18 cellular contexts compared by ENCODE assay signal in genomic region chr20:50317644-50318043, GRCh38.
DNase-seq lines count a peak whose midpoint lies in the region; ATAC-seq and TF ChIP-seq lines count a peak whose summit lies in the region.
"Had no signal": no experiment of that assay in that cellular context is flagged by ENCODE, and none has a peak within 500 bp of the region (broad histone marks: within the 10 kb centered on the region; RNA-seq: fewer than 3 reads in every experiment).

No MANE protein-coding gene starts in this region.

- H3K9me3 ChIP-seq in endodermal cell (ENCODE audit: control insufficient read depth, low read length): no peaks in the 10 kb centered on the region
- no peaks in the 10 kb centered on the region for H3K9me3 ChIP-seq in upper lobe of right lung
- H3K9me3 ChIP-seq: adrenal gland, tibial artery had no signal

- H3K4me1 ChIP-seq in endodermal cell (ENCODE audit: control insufficient read depth, insufficient read depth, low read length): no peaks in the 10 kb centered on the region
- H3K4me1 ChIP-seq in upper lobe of right lung: peaks cover 40% of the 10 kb centered on the region
- H3K4me1 ChIP-seq: parathyroid adenoma had no signal

- H3K9me3 Mint-ChIP-seq in endodermal cell: no peaks in the 10 kb centered on the region
- H3K9me3 Mint-ChIP-seq: central memory CD8-positive, alpha-beta T cell; T-cell had no signal

- no peaks in the 10 kb centered on the region for H3K27me3 ChIP-seq in endodermal cell (ENCODE audit: control insufficient read depth, insufficient read depth, low read length, poor library complexity, severe bottlenecking)
- no peaks in the 10 kb centered on the region for H3K27me3 ChIP-seq in upper lobe of right lung
- H3K27me3 ChIP-seq: adrenal gland, tibial artery had no signal

- H3K4me3 ChIP-seq in endodermal cell (ENCODE audit: low read length): no peak overlapping the region
- H3K4me3 ChIP-seq in upper lobe of right lung: no peak overlapping the region
- H3K4me3 ChIP-seq: A549, adrenal gland, smooth muscle cell, tibial artery had no signal

- H3K36me3 Mint-ChIP-seq in endodermal cell (ENCODE audit: low read depth): no peaks in the 10 kb centered on the region
- H3K36me3 Mint-ChIP-seq: T-cell had no signal

- H3K4me1 Mint-ChIP-seq in endodermal cell: peaks cover 16% of the 10 kb centered on the region
- H3K4me1 Mint-ChIP-seq: central memory CD8-positive, alpha-beta T cell; T-cell had no signal

- H3K27ac ChIP-seq in endodermal cell (ENCODE audit: low read depth, low read length) (no peak overlapping the region), upper lobe of right lung (no peak overlapping the region)
- H3K27ac ChIP-seq: adrenal gland, parathyroid adenoma had no signal

- peak; percentile 31 for TF ChIP-seq CTCF in endodermal cell (conservative IDR thresholded peaks at IDR 0.05)
- TF ChIP-seq CTCF in upper lobe of right lung (IDR thresholded peaks at IDR 0.05): no peak

- H3K27me3 Mint-ChIP-seq in endodermal cell (ENCODE audit: insufficient read depth): no peaks in the 10 kb centered on the region

- DNase-seq in NCI-H2107 treated with DMSO at 0.1 percent for 48 hours (lab: John Stamatoyannopoulos, UW; ENCODE audit: unreplicated experiment) (peak; percentile 77), NCI-H2107 (lab: John Stamatoyannopoulos, UW) (no peak), NCI-H345 (lab: John Stamatoyannopoulos, UW) (peak; percentile 84), endodermal cell (peak; percentile 72), upper lobe of right lung (peak; percentile 62), Right ventricle myocardium superior (no peak), HPDE6-E6E7 (ENCODE audit: extremely low spot score) (no peak)
- DNase-seq: adrenal gland; C1 segment of cervical spinal cord; effector memory CD4-positive, alpha-beta T cell; NCI-H1048; T-cell had no signal

- H3K27ac Mint-ChIP-seq in endodermal cell: no peak overlapping the region
- H3K27ac Mint-ChIP-seq: T-cell had no signal

- ATAC-seq in upper lobe of right lung (no peak), Right ventricle myocardium superior (ENCODE audit: poor library complexity) (no peak), esophagus mucosa (no peak)
- ATAC-seq: A549, T-cell had no signal

- H3K36me3 ChIP-seq in endodermal cell (ENCODE audit: control insufficient read depth, insufficient read depth, low read length) (no peaks in the 10 kb centered on the region), upper lobe of right lung (no peaks in the 10 kb centered on the region)
- H3K36me3 ChIP-seq: adrenal gland, tibial artery had no signal

- no peak overlapping the region for H3K9ac ChIP-seq in endodermal cell (ENCODE audit: extremely low read depth, low read length, poor library complexity, severe bottlenecking)
- H3K9ac ChIP-seq: parathyroid adenoma had no signal

- H3K4me3 Mint-ChIP-seq in endodermal cell: no peak overlapping the region
- H3K4me3 Mint-ChIP-seq: central memory CD8-positive, alpha-beta T cell; T-cell had no signal

- intact Hi-C loops in upper lobe of right lung (cut with DNase I) (no loop called here), Right ventricle myocardium superior (cut with DNase I) (no loop called here)

- 79 to 85% methylated on average over 5 to 8 of the region's 8 CpGs for WGBS in endodermal cell (ENCODE audit: insufficient coverage in 1 of 2, insufficient read length in 1 of 2), 2 experiments

Comparison
In these comparisons a context has a peak if more than half of its experiments do, and no peak if none do; other contexts are left out.
1. DNase-seq: peak in NCI-H2107 treated with DMSO at 0.1 percent for 48 hours (single experiment), NCI-H345 (single experiment), endodermal cell (single experiment) and upper lobe of right lung (single experiment); none in NCI-H2107 (single experiment), Right ventricle myocardium superior (single experiment) and HPDE6-E6E7 (single experiment).